ENCODE assay signal across 18 cellular contexts in genomic region chr10:23886355-23886754, GRCh38.
DNase-seq lines count a peak whose midpoint lies in the region; ATAC-seq lines count a peak whose summit lies in the region.
"Had no signal": no experiment of that assay in that cellular context is flagged by ENCODE, and none has a peak within 500 bp of the region (broad histone marks: within the 10 kb centered on the region; RNA-seq: fewer than 3 reads in every experiment).

No MANE protein-coding gene starts in this region.

- H3K9me3 ChIP-seq in BLaER1 treated with 17β-estradiol and CSF1 and Interleukin-3, amounts not matched to agents 10 nM and 100 nM (replicated peaks in 1 of 11): peaks cover 0 to 18% (median 6%) of the 10 kb centered on the region in 11 experiments; a peak in 9 of 22 replicates
- no peaks in the 10 kb centered on the region for H3K9me3 ChIP-seq in HAP-1

- DNase-seq in HAP-1 (ENCODE audit: low spot score in 2 of 2) (peak; percentile 6 to 15), SW480 (ENCODE audit: low spot score) (peak; percentile 21), iPS-NIHi7 (ENCODE audit: extremely low spot score) (peak; percentile 48), NCI-H2029 (lab: John Stamatoyannopoulos, UW) (no peak), D341Med (ENCODE audit: low spot score) (no peak)
- DNase-seq: activated CD4-positive, alpha-beta T cell treated with anti-CD3 and anti-CD28 coated beads, Interleukin-2, amount 10 ng/mL, durations not matched to agents 24 days and 14 days; activated naive CD4-positive, alpha-beta T cell treated with anti-CD3 and anti-CD28 coated beads for 36 hours; AML-193; DMS153; GM23248; NCI-H2081 treated with DMSO at 0.1 percent for 48 hours; NCI-H526 treated with DMSO at 0.1 percent for 48 hours; SHP77 treated with DMSO at 0.1 percent for 48 hours; stimulated activated CD4-positive, alpha-beta T cell treated with anti-CD3 and anti-CD28 coated beads, Interleukin-15, amount 100 ng/mL, for 24 hours had no signal

- no peaks in the 10 kb centered on the region for H4K20me1 ChIP-seq in BLaER1 treated with 17β-estradiol and CSF1 and Interleukin-3, amounts not matched to agents 10 nM and 100 nM

- H3K36me3 ChIP-seq in BLaER1 treated with 17β-estradiol and CSF1 and Interleukin-3, amounts not matched to agents 10 nM and 100 nM: no peaks in the 10 kb centered on the region
- no peaks in the 10 kb centered on the region for H3K36me3 ChIP-seq in HAP-1 (replicated peaks)

- 0 out of 22 replicates have a peak overlapping the region, but pooled peaks of 1 of the 11 experiments have one; percentile 5 for H3K27ac ChIP-seq in BLaER1 treated with 17β-estradiol and CSF1 and Interleukin-3, amounts not matched to agents 10 nM and 100 nM
- H3K27ac ChIP-seq: GM23248 had no signal

- peaks cover 0 to 23% (median 12%) of the 10 kb centered on the region in 10 experiments; a peak in 15 of 20 replicates for H3K4me1 ChIP-seq in BLaER1 treated with 17β-estradiol and CSF1 and Interleukin-3, amounts not matched to agents 10 nM and 100 nM
- no peaks in the 10 kb centered on the region for H3K4me1 ChIP-seq in HAP-1

- no peak overlapping the region for H3K4me3 ChIP-seq in BLaER1 treated with 17β-estradiol and CSF1 and Interleukin-3, amounts not matched to agents 10 nM and 100 nM
- H3K4me3 ChIP-seq in HAP-1: no peak overlapping the region
- H3K4me3 ChIP-seq: GM23248 had no signal

- no peaks in the 10 kb centered on the region for H3K27me3 ChIP-seq in BLaER1 treated with 17β-estradiol and CSF1 and Interleukin-3, amounts not matched to agents 10 nM and 100 nM
- peaks cover 4% of the 10 kb centered on the region; the same call in 1 of the 2 replicates for H3K27me3 ChIP-seq in HAP-1 (ENCODE audit: low read depth)

- H3K9ac ChIP-seq in BLaER1 treated with 17β-estradiol and CSF1 and Interleukin-3, amounts not matched to agents 10 nM and 100 nM: no peak overlapping the region
- H3K9ac ChIP-seq: GM23248 had no signal

- in situ Hi-C loops in HAP-1 (cut with MboI; ENCODE audit: low sequenced_read_pairs): no loop called here

- peak overlapping the region; percentile 6 to 61 (median 48); a peak in 20 of 22 replicates for H3K4me2 ChIP-seq in BLaER1 treated with 17β-estradiol and CSF1 and Interleukin-3, amounts not matched to agents 10 nM and 100 nM

- ATAC-seq in GM18502 (IDR thresholded peaks at IDR 0.05; ENCODE audit: poor library complexity, unreplicated experiment) (no peak), HG03469 (IDR thresholded peaks at IDR 0.05; ENCODE audit: unreplicated experiment) (no peak)
- ATAC-seq: natural killer cell treated with Interleukin-12 subunit alpha and Interleukin-12 subunit beta and Interleukin-15 and Interleukin-18, amount 100 ng/mL, for 72 hours had no signal

Comparison
In these comparisons a context has a peak if more than half of its experiments do, and no peak if none do; other contexts are left out.
1. DNase-seq: peak in HAP-1 (2 of 2), SW480 (single experiment) and iPS-NIHi7 (single experiment); none in NCI-H2029 (single experiment) and D341Med (single experiment).